19 cellular contexts compared by ENCODE assay signal in the genomic region with DNA sequence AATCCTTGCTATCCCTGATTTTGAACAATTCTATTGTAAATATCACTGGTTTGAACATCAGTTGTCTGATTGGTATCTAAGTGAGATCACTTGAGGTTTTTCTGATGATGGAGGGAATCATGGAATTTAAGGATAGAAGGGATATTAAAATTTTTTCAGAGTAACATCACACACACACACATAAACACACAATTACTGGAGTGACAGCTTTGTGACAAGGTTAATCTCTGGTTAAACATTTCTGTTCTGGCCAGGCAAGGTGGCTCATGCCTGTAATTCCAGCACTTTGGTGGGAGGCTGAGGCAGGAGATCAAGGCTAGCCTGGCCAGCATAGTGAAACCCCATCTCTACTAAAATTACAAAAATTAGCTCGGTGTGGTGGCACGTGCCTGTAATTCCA.
"Had no signal": no experiment of that assay in that cellular context is flagged by ENCODE, and none has a peak within 500 bp of the region (broad histone marks: within the 10 kb centered on the region; RNA-seq: fewer than 3 reads in every experiment).

No MANE protein-coding gene starts in this region.

- H3K27ac Mint-ChIP-seq: activated naive CD4-positive, alpha-beta T cell treated with anti-CD3 and anti-CD28 coated beads for 36 hours; activated naive CD8-positive, alpha-beta T cell treated with anti-CD3 and anti-CD28 coated beads, Interleukin-2, amount 50 U/mL, for 24 hours; activated T-helper 2 cell treated with anti-CD3 and anti-CD28 coated beads, Interferon-gamma antibody, Interleukin-2, Interleukin-4, amounts not matched to agents 10 μg/mL and 5 μg/mL and 100 μg/mL, durations not matched to agents 14 hours and 24 hours and 36 hours; effector memory CD8-positive, alpha-beta T cell; memory B cell; natural killer cell treated with Interleukin-12 subunit alpha and Interleukin-12 subunit beta and Interleukin-15 and Interleukin-18, amount 100 ng/mL, for 72 hours; stimulated activated naive CD8-positive, alpha-beta T cell treated with anti-CD3 and anti-CD28 coated beads, Interleukin-15, amount 100 ng/mL, for 72 hours; type B pancreatic cell had no signal

- H3K27ac ChIP-seq: left lung, psoas muscle, spleen, VCaP had no signal

- FAIRE-seq: bronchial epithelial cell had no signal

- H3K36me3 ChIP-seq: left lung, spleen had no signal

- H3K9me3 Mint-ChIP-seq: activated naive CD4-positive, alpha-beta T cell treated with anti-CD3 and anti-CD28 coated beads for 36 hours; activated naive CD8-positive, alpha-beta T cell treated with anti-CD3 and anti-CD28 coated beads, Interleukin-2, amount 50 U/mL, for 24 hours; activated T-helper 2 cell treated with anti-CD3 and anti-CD28 coated beads, Interferon-gamma antibody, Interleukin-2, Interleukin-4, amounts not matched to agents 10 μg/mL and 5 μg/mL and 100 μg/mL, durations not matched to agents 14 hours and 24 hours and 36 hours; memory B cell; natural killer cell treated with Interleukin-12 subunit alpha and Interleukin-12 subunit beta and Interleukin-15 and Interleukin-18, amount 100 ng/mL, for 72 hours had no signal

- H3K36me3 Mint-ChIP-seq: memory B cell; natural killer cell treated with Interleukin-12 subunit alpha and Interleukin-12 subunit beta and Interleukin-15 and Interleukin-18, amount 100 ng/mL, for 72 hours had no signal

- H3K9me3 ChIP-seq: left lung, psoas muscle, spleen had no signal

- H3K4me1 Mint-ChIP-seq: activated naive CD8-positive, alpha-beta T cell treated with anti-CD3 and anti-CD28 coated beads, Interleukin-2, amount 50 U/mL, for 24 hours; memory B cell; stimulated activated naive CD8-positive, alpha-beta T cell treated with anti-CD3 and anti-CD28 coated beads, Interleukin-15, amount 100 ng/mL, for 72 hours had no signal

- H3K4me1 ChIP-seq: left lung, psoas muscle, spleen had no signal

- H3K27me3 ChIP-seq: left lung had no signal

- H3K27me3 Mint-ChIP-seq: type B pancreatic cell had no signal

- H3K4me3 ChIP-seq: left lung, psoas muscle, spleen had no signal

- ATAC-seq: activated naive CD8-positive, alpha-beta T cell treated with anti-CD3 and anti-CD28 coated beads, Interleukin-2, amount 50 U/mL, for 24 hours; effector memory CD8-positive, alpha-beta T cell; left lung; natural killer cell treated with Interleukin-12 subunit alpha and Interleukin-12 subunit beta and Interleukin-15 and Interleukin-18, amount 100 ng/mL, for 72 hours; psoas muscle; sciatic nerve; stimulated activated naive CD8-positive, alpha-beta T cell treated with anti-CD3 and anti-CD28 coated beads, Interleukin-15, amount 100 ng/mL, for 72 hours had no signal

- DNase-seq: activated CD4-positive, alpha-beta T cell treated with anti-CD3 and anti-CD28 coated beads, Interleukin-2, amount 50 U/mL, for 48 hours; activated naive CD4-positive, alpha-beta T cell treated with anti-CD3 and anti-CD28 coated beads for 36 hours; activated naive CD8-positive, alpha-beta T cell treated with anti-CD3 and anti-CD28 coated beads, Interleukin-2, amount 50 U/mL, for 24 hours; aorta; dermis blood vessel endothelial cell; effector memory CD8-positive, alpha-beta T cell; kidney; left lung; occipital lobe; psoas muscle; spleen; stimulated activated naive CD8-positive, alpha-beta T cell treated with anti-CD3 and anti-CD28 coated beads, Interleukin-15, amount 100 ng/mL, for 72 hours had no signal

- H3K4me3 Mint-ChIP-seq: activated naive CD4-positive, alpha-beta T cell treated with anti-CD3 and anti-CD28 coated beads for 36 hours; activated naive CD8-positive, alpha-beta T cell treated with anti-CD3 and anti-CD28 coated beads, Interleukin-2, amount 50 U/mL, for 24 hours; effector memory CD8-positive, alpha-beta T cell; memory B cell; natural killer cell treated with Interleukin-12 subunit alpha and Interleukin-12 subunit beta and Interleukin-15 and Interleukin-18, amount 100 ng/mL, for 72 hours; stimulated activated naive CD8-positive, alpha-beta T cell treated with anti-CD3 and anti-CD28 coated beads, Interleukin-15, amount 100 ng/mL, for 72 hours; type B pancreatic cell had no signal
